Comparison of ENCODE assay signal across 10 cellular contexts in genomic region chr18:55097406-55098170, GRCh38.
DNase-seq lines count a peak whose midpoint lies in the region; ATAC-seq, FAIRE-seq and TF ChIP-seq lines count a peak whose summit lies in the region.
"Had no signal": no experiment of that assay in that cellular context is flagged by ENCODE, and none has a peak within 500 bp of the region (broad histone marks: within the 10 kb centered on the region; RNA-seq: fewer than 3 reads in every experiment).

No MANE protein-coding gene starts in this region.

- no peaks in the 10 kb centered on the region for H3K36me3 ChIP-seq in MM.1S (replicated peaks; ENCODE audit: insufficient read depth, low read length)

- no peaks in the 10 kb centered on the region for H3K79me2 ChIP-seq in MM.1S (ENCODE audit: low read length)

- no peaks in the 10 kb centered on the region for H4K20me1 ChIP-seq in MM.1S (ENCODE audit: insufficient read depth, low read length)

- no peak overlapping the region for H3K27ac ChIP-seq in RWPE1
- H3K27ac ChIP-seq in MM.1S (ENCODE audit: low read length), result no peak overlapping the region

- H3K9me3 ChIP-seq in MM.1S (replicated peaks; ENCODE audit: insufficient read depth, low read length), result no peaks in the 10 kb centered on the region

- H3K4me3 ChIP-seq in MM.1S (ENCODE audit: low read length), result no peak overlapping the region

- DNase-seq in NCI-H2107 treated with DMSO at 0.1 percent for 48 hours (lab: John Stamatoyannopoulos, UW; ENCODE audit: unreplicated experiment), result peak; percentile 21
- DNase-seq in NCI-H2107 (lab: John Stamatoyannopoulos, UW), result no peak
- peak; percentile 16 for DNase-seq in RWPE1 (ENCODE audit: low spot score)
- DNase-seq in iPS-NIHi7 (ENCODE audit: extremely low spot score), result peak; percentile 37
- peak; percentile 65 for DNase-seq in urothelium cell line (ENCODE audit: low spot score)
- no peak for DNase-seq in MM.1S
- no peak for DNase-seq in NCI-H526 (lab: John Stamatoyannopoulos, UW)
- DNase-seq: effector memory CD8-positive, alpha-beta T cell; immature natural killer cell had no signal

- no peak for FAIRE-seq in urothelium cell line (lab: Jason Lieb, UNC)

- no peaks in the 10 kb centered on the region for H3F3A ChIP-seq in MM.1S (ENCODE audit: insufficient read depth, low read length)

- no peaks in the 10 kb centered on the region for H3K4me1 ChIP-seq in MM.1S (ENCODE audit: low read length)

- TF ChIP-seq CTCF in RWPE1 (conservative IDR thresholded peaks at IDR 0.05; ENCODE audit: low read depth) (no peak), MM.1S (IDR thresholded peaks at IDR 0.05; ENCODE audit: low read length) (no peak)

- POLR2A ChIA-PET in RWPE1 (lab: Yijun Ruan, JAX; ENCODE audit: low non-redundant PET), result no interaction called here

- no peak overlapping the region for H3K4me2 ChIP-seq in MM.1S (ENCODE audit: low read depth, low read length)

- no peak overlapping the region for H3K9ac ChIP-seq in MM.1S (ENCODE audit: low read length)

- H2AFZ ChIP-seq in MM.1S (ENCODE audit: low read length), result no peak overlapping the region

- no peak for ATAC-seq in HG03039 (IDR thresholded peaks at IDR 0.05; ENCODE audit: unreplicated experiment)
- ATAC-seq: effector memory CD8-positive, alpha-beta T cell had no signal

- no peaks in the 10 kb centered on the region for H3K9me2 ChIP-seq in MM.1S (replicated peaks; ENCODE audit: insufficient read depth, low read length)

- no peaks in the 10 kb centered on the region for H3K27me3 ChIP-seq in MM.1S (replicated peaks; ENCODE audit: insufficient read depth, low read length)

- CTCF ChIA-PET in RWPE1 (lab: Yijun Ruan, JAX), result interaction anchor here (0.7 kb wide), 1 partner anchor 382 kb away, joined by 4 read pairs; no protein-coding TSS in a partner anchor

Comparison
In these comparisons a context has a peak if more than half of its experiments do, and no peak if none do; other contexts are left out.
1. DNase-seq: peak in NCI-H2107 treated with DMSO at 0.1 percent for 48 hours (single experiment), RWPE1 (single experiment), iPS-NIHi7 (single experiment) and urothelium cell line (single experiment); none in NCI-H2107 (single experiment), MM.1S (single experiment) and NCI-H526 (0 of 2).